11 cellular contexts compared by ENCODE assay signal in the genomic region with DNA sequence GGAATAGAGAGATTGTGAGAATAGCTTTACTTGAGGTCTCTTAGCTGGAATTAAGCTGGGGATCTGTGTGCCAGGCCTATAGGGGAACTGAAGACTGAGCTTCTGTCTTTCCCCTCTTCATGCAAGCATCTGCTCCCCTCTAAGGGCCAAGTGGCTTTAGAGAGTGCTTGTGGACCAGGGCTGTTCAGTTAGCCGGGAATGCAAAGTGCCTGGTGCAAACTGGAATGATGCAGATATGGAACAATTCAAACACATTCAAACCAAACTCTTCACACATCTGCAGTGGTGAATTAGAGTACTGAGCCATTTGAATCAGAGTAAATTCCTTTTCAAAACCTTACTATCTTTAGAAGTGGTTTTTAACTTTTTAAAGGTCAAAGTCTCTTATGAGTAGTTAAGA.
DNase-seq lines count a peak whose midpoint lies in the region; ATAC-seq and TF ChIP-seq lines count a peak whose summit lies in the region.
"Had no signal": no experiment of that assay in that cellular context is flagged by ENCODE, and none has a peak within 500 bp of the region (broad histone marks: within the 10 kb centered on the region; RNA-seq: fewer than 3 reads in every experiment).

No MANE protein-coding gene starts in this region.

- H3K9me3 ChIP-seq in adipocyte (ENCODE audit: control insufficient read depth, low read length), result no peaks in the 10 kb centered on the region
- H3K9me3 ChIP-seq in trophoblast cell (ENCODE audit: insufficient read depth, low read depth, low read length), result no peaks in the 10 kb centered on the region
- H3K9me3 ChIP-seq in tibial nerve, result no peaks in the 10 kb centered on the region

- WGBS in trophoblast cell (ENCODE audit: extremely low coverage, insufficient coverage, insufficient read length), result no CpG with 5 or more reads among the region's 1 CpG
- WGBS in tibial nerve, 2 donors, result 43 to 54% methylated on average over 1 of the region's 1 CpG

- TF ChIP-seq EP300 in tibial nerve (IDR thresholded peaks at IDR 0.05), result no peak

- H3K23ac ChIP-seq in trophoblast cell (ENCODE audit: low read length), result no peak overlapping the region

- H3K79me1 ChIP-seq in trophoblast cell (ENCODE audit: low read length), result no peaks in the 10 kb centered on the region

- H3K36me3 ChIP-seq in adipocyte (ENCODE audit: control insufficient read depth, insufficient read depth, low read length, severe bottlenecking) (no peaks in the 10 kb centered on the region), trophoblast cell (ENCODE audit: control insufficient read depth in 1 of 2, insufficient read depth in 2 of 2, low read length in 2 of 2) (no peaks in the 10 kb centered on the region), tibial nerve (no peaks in the 10 kb centered on the region)

- H2AFZ ChIP-seq in trophoblast cell (ENCODE audit: insufficient read depth, low read length, poor library complexity), result no peak overlapping the region

- no peak overlapping the region for H2AK5ac ChIP-seq in trophoblast cell (ENCODE audit: low read length)

- H2BK12ac ChIP-seq in trophoblast cell (ENCODE audit: low read length), result peak overlapping the region; percentile 6

- H3K27me3 ChIP-seq in adipocyte (replicated peaks; ENCODE audit: control insufficient read depth, insufficient read depth, low read length) (no peaks in the 10 kb centered on the region), trophoblast cell (ENCODE audit: insufficient read depth, low read length) (no peaks in the 10 kb centered on the region), tibial nerve (no peaks in the 10 kb centered on the region)

- no peak for TF ChIP-seq CTCF in tibial nerve (IDR thresholded peaks at IDR 0.05)

- H3K4me2 ChIP-seq in trophoblast cell (ENCODE audit: low read length), result no peak overlapping the region

- DNase-seq in NCI-H1105 treated with DMSO at 0.1 percent for 48 hours (lab: John Stamatoyannopoulos, UW), result peak; percentile 36
- no peak for DNase-seq in NCI-H1105 (lab: John Stamatoyannopoulos, UW)
- peak; percentile 14 for DNase-seq in adipocyte (ENCODE audit: low read depth)
- DNase-seq in trophoblast cell, result no peak
- DNase-seq in tibial nerve (ENCODE audit: low spot score in 2 of 2), result no peak
- no peak for DNase-seq in T-helper 2 cell
- DNase-seq in T1000 (lab: John Stamatoyannopoulos, UW), result no peak
- DNase-seq: 8988T, DND-41 had no signal

- peak; percentile 52 for ATAC-seq in HG02759 (IDR thresholded peaks at IDR 0.05; ENCODE audit: unreplicated experiment)
- ATAC-seq: Panc1 had no signal

- H3K79me2 ChIP-seq in trophoblast cell (ENCODE audit: control insufficient read depth, insufficient read depth, low read length, poor library complexity), result no peaks in the 10 kb centered on the region

- no peak overlapping the region for H3K4ac ChIP-seq in trophoblast cell (ENCODE audit: low read depth, low read length)

- TF ChIP-seq POLR2A in tibial nerve (IDR thresholded peaks at IDR 0.05), result no peak

- H2BK120ac ChIP-seq in trophoblast cell (ENCODE audit: insufficient read depth, low read length, poor library complexity), result no peak overlapping the region

- H3K9ac ChIP-seq in adipocyte (ENCODE audit: low read length), result no peak overlapping the region
- H3K9ac ChIP-seq in trophoblast cell (ENCODE audit: low read length), result no peak overlapping the region

- H4K8ac ChIP-seq in trophoblast cell (ENCODE audit: low read depth, low read length), result no peak overlapping the region

- no peak overlapping the region for H4K91ac ChIP-seq in trophoblast cell (ENCODE audit: low read depth, low read length)

- no peak overlapping the region for H2BK5ac ChIP-seq in trophoblast cell (ENCODE audit: low read depth, low read length, poor library complexity)

- H3K18ac ChIP-seq in trophoblast cell (ENCODE audit: low read length), result no peak overlapping the region

- H3K27ac ChIP-seq in trophoblast cell (ENCODE audit: low read depth, low read length) (no peak overlapping the region), tibial nerve (no peak overlapping the region)

- no peak overlapping the region for H3K14ac ChIP-seq in trophoblast cell (ENCODE audit: low read length)

- no peak overlapping the region for H4K12ac ChIP-seq in trophoblast cell (ENCODE audit: low read depth, low read length)

- H3K4me1 ChIP-seq in adipocyte (ENCODE audit: control insufficient read depth, insufficient read depth, low read length), result peaks cover 17% of the 10 kb centered on the region
- no peaks in the 10 kb centered on the region for H3K4me1 ChIP-seq in trophoblast cell (ENCODE audit: control insufficient read depth in 1 of 2, insufficient read depth in 2 of 2, low read length in 2 of 2)
- peaks cover 0 to 22% (median 0%) of the 10 kb centered on the region in 4 donors for H3K4me1 ChIP-seq in tibial nerve

- H3K4me3 ChIP-seq in adipocyte (ENCODE audit: low read length) (no peak overlapping the region), trophoblast cell (ENCODE audit: low read depth, low read length) (no peak overlapping the region), tibial nerve (no peak overlapping the region)

Comparison
In these comparisons a context has a peak if more than half of its experiments do, and no peak if none do; other contexts are left out.
1. DNase-seq: peak in NCI-H1105 treated with DMSO at 0.1 percent for 48 hours (single experiment) and adipocyte (single experiment); none in NCI-H1105 (single experiment), trophoblast cell (0 of 2), tibial nerve (0 of 2), T-helper 2 cell (0 of 5) and T1000 (single experiment).